ENCODE assay signal across 8 cellular contexts in the genomic region with DNA sequence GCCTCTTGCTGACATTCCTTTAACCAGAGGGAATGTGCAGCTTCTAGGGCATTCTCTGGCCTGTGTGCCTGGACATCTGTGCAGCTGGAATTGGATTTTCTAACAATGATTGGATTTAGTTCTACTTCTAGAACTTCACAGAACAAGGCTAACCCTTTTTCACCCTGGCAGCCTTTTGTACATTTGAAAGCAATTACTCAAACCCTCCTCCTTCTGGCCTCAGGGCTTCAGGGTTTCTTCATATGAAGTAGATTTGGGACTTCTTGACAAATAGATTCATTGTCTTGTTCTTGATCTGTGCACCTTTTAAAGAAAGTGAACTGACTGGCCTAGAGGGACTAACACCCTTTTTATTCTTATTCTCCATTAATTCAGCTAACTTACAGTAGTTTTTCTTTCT. TPM values are rescaled to one million over a fixed set of nuclear protein-coding genes. Genes with fewer than 3 reads are reported as not detected.
"Had no signal": no experiment of that assay in that cellular context is flagged by ENCODE, and none has a peak within 500 bp of the region (broad histone marks: within the 10 kb centered on the region; RNA-seq: fewer than 3 reads in every experiment).

No MANE protein-coding gene starts in this region.

- FAIRE-seq: HepG2 had no signal

- H3K9ac ChIP-seq: GM23248 had no signal

- H3K9me3 ChIP-seq: HAP-1 had no signal

- H3K4me3 ChIP-seq: GM23248, HAP-1 had no signal

- DNase-seq: GM23248, GOT3, H7, HFFc6 had no signal

- H3K4me1 ChIP-seq: HAP-1 had no signal

- H3K27ac ChIP-seq: GM23248, HL-60 had no signal

- H3K36me3 ChIP-seq: HAP-1 had no signal

- H2AFZ ChIP-seq: GM23248 had no signal

RNA-seq across cellular contexts. Expression of gene SPATA18, which starts 30.1 kb away (rescaled TPM):
- total RNA-seq: H4 had no signal
